ENCODE assay signal across 2 cellular contexts in the genomic region with DNA sequence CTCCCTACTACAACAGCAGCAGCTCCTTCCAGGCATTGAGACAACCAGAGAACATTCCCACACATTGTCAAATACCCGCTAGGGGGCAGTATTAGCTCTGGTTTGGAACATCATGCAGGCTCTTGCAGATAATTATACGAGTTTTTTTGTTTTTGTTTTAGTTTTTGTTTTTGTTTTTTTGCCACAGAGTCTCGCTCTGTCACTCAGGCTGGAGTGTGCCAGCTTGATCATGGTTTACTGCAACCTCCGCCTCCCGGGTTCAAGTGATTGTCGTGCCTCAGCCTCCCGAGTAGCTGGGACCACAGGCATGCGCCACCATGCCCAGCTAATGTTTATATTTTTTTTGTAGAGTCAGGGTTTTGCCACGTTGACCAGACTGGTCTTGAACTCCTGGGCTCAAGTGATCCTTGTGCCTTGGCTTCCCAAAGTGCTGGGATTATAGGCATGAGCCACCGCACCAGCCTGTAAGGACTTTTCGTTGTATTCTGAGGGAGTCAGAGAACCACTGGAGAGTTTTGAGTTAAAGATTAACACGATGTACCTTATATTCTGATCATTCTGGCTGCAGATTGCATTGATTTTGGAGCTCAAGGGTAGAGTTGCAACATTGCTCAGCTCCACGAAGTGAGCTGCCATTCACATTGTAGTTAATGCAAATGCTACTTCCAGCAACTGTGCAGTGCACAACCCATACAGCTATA.
TF ChIP-seq lines count a peak whose summit lies in the region.

No MANE protein-coding gene starts in this region.

TF ChIP-seq in WTC11, 78 proteins besides CTCF, POLR2A, EP300 and RAD21:
- no peak for TF ChIP-seq SMAD3 (CRISPR knock-in tag; IDR thresholded peaks at IDR 0.05; ENCODE audit: borderline replicate concordance)
- TF ChIP-seq, protein P1, sequence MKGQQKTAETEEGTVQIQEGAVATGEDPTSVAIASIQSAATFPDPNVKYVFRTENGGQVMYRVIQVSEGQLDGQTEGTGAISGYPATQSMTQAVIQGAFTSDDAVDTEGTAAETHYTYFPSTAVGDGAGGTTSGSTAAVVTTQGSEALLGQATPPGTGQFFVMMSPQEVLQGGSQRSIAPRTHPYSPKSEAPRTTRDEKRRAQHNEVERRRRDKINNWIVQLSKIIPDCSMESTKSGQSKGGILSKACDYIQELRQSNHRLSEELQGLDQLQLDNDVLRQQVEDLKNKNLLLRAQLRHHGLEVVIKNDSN (CRISPR knock-in tag; IDR thresholded peaks at IDR 0.05) = no peak
TF ChIP-seq in WTC11: peak in this region for 0.

TF ChIP-seq in H1, 55 proteins besides CTCF, POLR2A, EP300 and RAD21:
- TF ChIP-seq RBBP5 (IDR thresholded peaks at IDR 0.05; ENCODE audit: borderline replicate concordance, low read depth, low read length) (no peak), SUZ12 (IDR thresholded peaks at IDR 0.05; ENCODE audit: low read length) (no peak), CTBP2 (IDR thresholded peaks at IDR 0.05; ENCODE audit: borderline replicate concordance, insufficient read depth, insufficient read length, low read length) (no peak), CBX5 (IDR thresholded peaks at IDR 0.05; ENCODE audit: low read depth, low read length) (no peak), SP4 (IDR thresholded peaks at IDR 0.05; ENCODE audit: low read length) (no peak), SAP30 (IDR thresholded peaks at IDR 0.05; ENCODE audit: insufficient read depth, insufficient replicate concordance, low read length) (no peak), SIN3A (conservative IDR thresholded peaks at IDR 0.05 in 1 of 2, IDR thresholded peaks at IDR 0.05 in 1 of 2; ENCODE audit: low read depth in 1 of 2, low read length in 2 of 2) (no peak), JUN (IDR thresholded peaks at IDR 0.05; ENCODE audit: low read depth, low read length) (no peak), TCF12 (IDR thresholded peaks at IDR 0.05; ENCODE audit: low read depth, low read length) (no peak), CBX8 (IDR thresholded peaks at IDR 0.05; ENCODE audit: borderline replicate concordance, low read depth, low read length) (no peak), NRF1 (IDR thresholded peaks at IDR 0.05; ENCODE audit: low read depth, low read length) (no peak), PHF8 (conservative IDR thresholded peaks at IDR 0.05; ENCODE audit: low read depth, low read length) (no peak), CREB1 (IDR thresholded peaks at IDR 0.05) (no peak), TAF1 (IDR thresholded peaks at IDR 0.05; ENCODE audit: low read depth, low read length) (no peak), SP1 (IDR thresholded peaks at IDR 0.05; ENCODE audit: low read depth, low read length) (no peak), ZNF274 (IDR thresholded peaks at IDR 0.05; ENCODE audit: borderline replicate concordance, extremely low read depth, low read length) (no peak)
- TF ChIP-seq, protein P2, sequence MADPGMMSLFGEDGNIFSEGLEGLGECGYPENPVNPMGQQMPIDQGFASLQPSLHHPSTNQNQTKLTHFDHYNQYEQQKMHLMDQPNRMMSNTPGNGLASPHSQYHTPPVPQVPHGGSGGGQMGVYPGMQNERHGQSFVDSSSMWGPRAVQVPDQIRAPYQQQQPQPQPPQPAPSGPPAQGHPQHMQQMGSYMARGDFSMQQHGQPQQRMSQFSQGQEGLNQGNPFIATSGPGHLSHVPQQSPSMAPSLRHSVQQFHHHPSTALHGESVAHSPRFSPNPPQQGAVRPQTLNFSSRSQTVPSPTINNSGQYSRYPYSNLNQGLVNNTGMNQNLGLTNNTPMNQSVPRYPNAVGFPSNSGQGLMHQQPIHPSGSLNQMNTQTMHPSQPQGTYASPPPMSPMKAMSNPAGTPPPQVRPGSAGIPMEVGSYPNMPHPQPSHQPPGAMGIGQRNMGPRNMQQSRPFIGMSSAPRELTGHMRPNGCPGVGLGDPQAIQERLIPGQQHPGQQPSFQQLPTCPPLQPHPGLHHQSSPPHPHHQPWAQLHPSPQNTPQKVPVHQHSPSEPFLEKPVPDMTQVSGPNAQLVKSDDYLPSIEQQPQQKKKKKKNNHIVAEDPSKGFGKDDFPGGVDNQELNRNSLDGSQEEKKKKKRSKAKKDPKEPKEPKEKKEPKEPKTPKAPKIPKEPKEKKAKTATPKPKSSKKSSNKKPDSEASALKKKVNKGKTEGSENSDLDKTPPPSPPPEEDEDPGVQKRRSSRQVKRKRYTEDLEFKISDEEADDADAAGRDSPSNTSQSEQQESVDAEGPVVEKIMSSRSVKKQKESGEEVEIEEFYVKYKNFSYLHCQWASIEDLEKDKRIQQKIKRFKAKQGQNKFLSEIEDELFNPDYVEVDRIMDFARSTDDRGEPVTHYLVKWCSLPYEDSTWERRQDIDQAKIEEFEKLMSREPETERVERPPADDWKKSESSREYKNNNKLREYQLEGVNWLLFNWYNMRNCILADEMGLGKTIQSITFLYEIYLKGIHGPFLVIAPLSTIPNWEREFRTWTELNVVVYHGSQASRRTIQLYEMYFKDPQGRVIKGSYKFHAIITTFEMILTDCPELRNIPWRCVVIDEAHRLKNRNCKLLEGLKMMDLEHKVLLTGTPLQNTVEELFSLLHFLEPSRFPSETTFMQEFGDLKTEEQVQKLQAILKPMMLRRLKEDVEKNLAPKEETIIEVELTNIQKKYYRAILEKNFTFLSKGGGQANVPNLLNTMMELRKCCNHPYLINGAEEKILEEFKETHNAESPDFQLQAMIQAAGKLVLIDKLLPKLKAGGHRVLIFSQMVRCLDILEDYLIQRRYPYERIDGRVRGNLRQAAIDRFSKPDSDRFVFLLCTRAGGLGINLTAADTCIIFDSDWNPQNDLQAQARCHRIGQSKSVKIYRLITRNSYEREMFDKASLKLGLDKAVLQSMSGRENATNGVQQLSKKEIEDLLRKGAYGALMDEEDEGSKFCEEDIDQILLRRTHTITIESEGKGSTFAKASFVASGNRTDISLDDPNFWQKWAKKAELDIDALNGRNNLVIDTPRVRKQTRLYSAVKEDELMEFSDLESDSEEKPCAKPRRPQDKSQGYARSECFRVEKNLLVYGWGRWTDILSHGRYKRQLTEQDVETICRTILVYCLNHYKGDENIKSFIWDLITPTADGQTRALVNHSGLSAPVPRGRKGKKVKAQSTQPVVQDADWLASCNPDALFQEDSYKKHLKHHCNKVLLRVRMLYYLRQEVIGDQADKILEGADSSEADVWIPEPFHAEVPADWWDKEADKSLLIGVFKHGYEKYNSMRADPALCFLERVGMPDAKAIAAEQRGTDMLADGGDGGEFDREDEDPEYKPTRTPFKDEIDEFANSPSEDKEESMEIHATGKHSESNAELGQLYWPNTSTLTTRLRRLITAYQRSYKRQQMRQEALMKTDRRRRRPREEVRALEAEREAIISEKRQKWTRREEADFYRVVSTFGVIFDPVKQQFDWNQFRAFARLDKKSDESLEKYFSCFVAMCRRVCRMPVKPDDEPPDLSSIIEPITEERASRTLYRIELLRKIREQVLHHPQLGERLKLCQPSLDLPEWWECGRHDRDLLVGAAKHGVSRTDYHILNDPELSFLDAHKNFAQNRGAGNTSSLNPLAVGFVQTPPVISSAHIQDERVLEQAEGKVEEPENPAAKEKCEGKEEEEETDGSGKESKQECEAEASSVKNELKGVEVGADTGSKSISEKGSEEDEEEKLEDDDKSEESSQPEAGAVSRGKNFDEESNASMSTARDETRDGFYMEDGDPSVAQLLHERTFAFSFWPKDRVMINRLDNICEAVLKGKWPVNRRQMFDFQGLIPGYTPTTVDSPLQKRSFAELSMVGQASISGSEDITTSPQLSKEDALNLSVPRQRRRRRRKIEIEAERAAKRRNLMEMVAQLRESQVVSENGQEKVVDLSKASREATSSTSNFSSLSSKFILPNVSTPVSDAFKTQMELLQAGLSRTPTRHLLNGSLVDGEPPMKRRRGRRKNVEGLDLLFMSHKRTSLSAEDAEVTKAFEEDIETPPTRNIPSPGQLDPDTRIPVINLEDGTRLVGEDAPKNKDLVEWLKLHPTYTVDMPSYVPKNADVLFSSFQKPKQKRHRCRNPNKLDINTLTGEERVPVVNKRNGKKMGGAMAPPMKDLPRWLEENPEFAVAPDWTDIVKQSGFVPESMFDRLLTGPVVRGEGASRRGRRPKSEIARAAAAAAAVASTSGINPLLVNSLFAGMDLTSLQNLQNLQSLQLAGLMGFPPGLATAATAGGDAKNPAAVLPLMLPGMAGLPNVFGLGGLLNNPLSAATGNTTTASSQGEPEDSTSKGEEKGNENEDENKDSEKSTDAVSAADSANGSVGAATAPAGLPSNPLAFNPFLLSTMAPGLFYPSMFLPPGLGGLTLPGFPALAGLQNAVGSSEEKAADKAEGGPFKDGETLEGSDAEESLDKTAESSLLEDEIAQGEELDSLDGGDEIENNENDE (IDR thresholded peaks at IDR 0.05; ENCODE audit: insufficient replicate concordance, low read length) = no peak
TF ChIP-seq in H1: peak in this region for 0.
